In the genomic region with DNA sequence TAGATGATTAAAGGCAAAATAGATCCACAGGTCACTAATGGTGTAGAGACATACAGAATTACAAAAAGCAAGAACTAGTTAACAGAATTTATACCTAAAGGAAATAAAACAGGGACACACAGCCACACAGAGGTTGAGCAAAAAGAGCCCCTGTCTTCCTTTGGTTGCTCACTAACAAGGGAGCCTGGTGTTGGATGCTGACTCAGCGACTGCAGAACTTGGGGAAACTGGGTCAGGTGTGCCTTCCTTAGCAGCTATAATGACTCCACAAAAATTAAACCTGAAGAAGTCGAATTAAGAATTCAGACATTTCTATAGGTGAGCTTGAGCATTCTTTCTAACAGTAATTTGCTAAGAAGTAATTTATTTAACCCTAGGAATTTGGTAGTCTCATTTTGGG, we compare ENCODE assay signal across 6 cellular contexts. TPM values are rescaled to one million over a fixed set of nuclear protein-coding genes. Genes with fewer than 3 reads are reported as not detected.
"Had no signal": no experiment of that assay in that cellular context is flagged by ENCODE, and none has a peak within 500 bp of the region (broad histone marks: within the 10 kb centered on the region; RNA-seq: fewer than 3 reads in every experiment).

No MANE protein-coding gene starts in this region.

- FAIRE-seq: HTR-8/SVneo had no signal

- DNase-seq: GOT3, H9, HCEC 1CT had no signal

RNA-seq across cellular contexts. Expression of a gene that starts 15.0 kb away (rescaled TPM):
- total RNA-seq: H9, HT-29 had no signal
- polyA plus RNA-seq: IgD-negative memory B cell had no signal
